8 cellular contexts compared by ENCODE assay signal in the genomic region with DNA sequence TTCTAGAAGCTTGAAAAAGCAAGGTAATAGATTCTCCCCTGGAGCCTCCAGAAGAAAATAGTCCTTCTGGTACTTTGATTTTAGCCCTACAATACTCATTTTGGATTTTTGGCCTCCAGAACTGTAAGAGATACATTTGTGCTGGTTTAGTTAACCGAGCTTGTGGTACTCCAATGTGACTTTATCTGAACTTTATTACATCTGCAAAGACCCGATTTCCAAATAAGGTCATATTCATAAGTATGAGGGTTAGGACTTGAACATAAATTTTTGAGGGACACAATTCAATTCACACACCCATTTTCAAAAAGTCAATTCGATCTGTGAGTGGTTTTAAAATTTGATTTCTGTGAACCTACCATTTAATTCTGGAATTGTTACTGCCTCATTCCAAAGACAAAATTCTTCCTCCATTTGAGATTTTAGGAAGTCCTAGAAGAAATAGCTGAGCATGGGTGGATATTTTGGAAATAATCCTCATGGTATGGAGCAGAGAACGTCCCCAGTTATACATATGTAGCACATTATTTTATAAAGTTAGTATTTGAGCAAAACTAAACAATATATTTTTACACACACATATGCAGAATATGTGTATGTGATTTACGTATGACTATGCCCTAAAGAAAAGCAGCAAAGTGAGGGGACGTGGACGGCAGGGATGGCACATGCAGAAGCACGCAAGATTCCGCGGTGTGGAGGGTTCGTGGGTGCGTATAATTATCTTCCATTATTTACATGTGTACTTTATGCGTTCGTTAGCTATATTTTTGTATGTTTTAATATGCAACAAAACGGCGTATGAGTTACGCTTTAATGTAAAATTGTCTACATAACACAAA. TPM values are rescaled to one million over a fixed set of nuclear protein-coding genes. Genes with fewer than 3 reads are reported as not detected.
DNase-seq lines count a peak whose midpoint lies in the region; ATAC-seq and TF ChIP-seq lines count a peak whose summit lies in the region.

No MANE protein-coding gene starts in this region.

- H3K4me1 ChIP-seq in OCI-LY1 (ENCODE audit: insufficient read depth, low read length, severe bottlenecking) (peaks cover 32% of the 10 kb centered on the region), duodenal mucosa (ENCODE audit: control insufficient read depth in 1 of 2, insufficient read depth in 2 of 2, low read length in 2 of 2) (peaks cover 10 to 11% of the 10 kb centered on the region in 2 donors)

- no peaks in the 10 kb centered on the region for H3F3A ChIP-seq in OCI-LY1 (ENCODE audit: insufficient read depth, low read length)

- H3K4me3 ChIP-seq in OCI-LY1 (ENCODE audit: low read depth, low read length, poor library complexity, severe bottlenecking): peak overlapping the region; percentile 97
- H3K4me3 ChIP-seq in duodenal mucosa (ENCODE audit: low read depth in 1 of 2, low read length in 2 of 2): peak overlapping the region; percentile 95 to 96

- H3K9me3 ChIP-seq in OCI-LY1 (ENCODE audit: low read length): no peaks in the 10 kb centered on the region
- no peaks in the 10 kb centered on the region for H3K9me3 ChIP-seq in duodenal mucosa (ENCODE audit: control insufficient read depth in 1 of 2, low read length in 2 of 2)

- H3K36me3 ChIP-seq in OCI-LY1 (ENCODE audit: insufficient read depth, low read length) (peaks cover 1% of the 10 kb centered on the region; the same call in 1 of the 2 replicates), duodenal mucosa (ENCODE audit: control insufficient read depth in 1 of 2, insufficient read depth in 2 of 2, low read length in 2 of 2) (no peaks in the 10 kb centered on the region)

- peaks cover 23 to 47% of the 10 kb centered on the region in 2 donors for H3K27me3 Mint-ChIP-seq in natural killer cell (ENCODE audit: low read depth in 2 of 2)

- peaks cover 38% of the 10 kb centered on the region for H3K79me2 ChIP-seq in OCI-LY1 (ENCODE audit: insufficient read depth, low read length)

- H3K4me1 Mint-ChIP-seq in natural killer cell: peaks cover 12 to 26% of the 10 kb centered on the region in 2 donors

- H3K36me3 Mint-ChIP-seq in natural killer cell: no peaks in the 10 kb centered on the region

- TF ChIP-seq CTCF in OCI-LY1 (IDR thresholded peaks at IDR 0.05; ENCODE audit: low read length) (no peak), natural killer cell (IDR thresholded peaks at IDR 0.05) (no peak)

- intact Hi-C loops in natural killer cell (cut with micrococcal nuclease): loop anchor here (5.0 kb wide), 1 partner anchor 406 kb away; a partner anchor contains a TSS

- peak overlapping the region; percentile 94 for H3K4me2 ChIP-seq in OCI-LY1 (ENCODE audit: low read length)

- ATAC-seq in natural killer cell (no peak), HG03378 (IDR thresholded peaks at IDR 0.05; ENCODE audit: unreplicated experiment) (no peak)

- DNase-seq in COR-L47 (lab: John Stamatoyannopoulos, UW): peak; percentile 17
- DNase-seq in natural killer cell: no peak
- DNase-seq in NCI-H82 treated with DMSO at 0.1 percent for 48 hours (lab: John Stamatoyannopoulos, UW; ENCODE audit: unreplicated experiment): no peak
- no peak for DNase-seq in stimulated activated CD4-positive, alpha-beta T cell treated with anti-CD3 and anti-CD28 coated beads, Interleukin-12 subunit alpha, Interleukin-12 subunit beta, amount 100 ng/mL, for 4 hours
- DNase-seq in effector CD8-positive, alpha-beta T cell (lab: John Stamatoyannopoulos, UW): no peak

- H3K9me3 Mint-ChIP-seq in natural killer cell: no peaks in the 10 kb centered on the region

- peak overlapping the region; percentile 83 for H3K9ac ChIP-seq in OCI-LY1 (ENCODE audit: low read length)
- peak overlapping the region; percentile 80 to 88 for H3K9ac ChIP-seq in duodenal mucosa (ENCODE audit: low read depth in 1 of 2, low read length in 2 of 2)

- H3K4me3 Mint-ChIP-seq in natural killer cell: peak overlapping the region; percentile 95

- H3K9me2 ChIP-seq in OCI-LY1 (ENCODE audit: low read depth, low read length): no peaks in the 10 kb centered on the region

- no peaks in the 10 kb centered on the region for H4K20me1 ChIP-seq in OCI-LY1 (ENCODE audit: insufficient read depth, low read length)

- H3K27me3 ChIP-seq in OCI-LY1 (ENCODE audit: insufficient read depth, low read length): no peaks in the 10 kb centered on the region
- H3K27me3 ChIP-seq in duodenal mucosa (ENCODE audit: control insufficient read depth in 1 of 2, insufficient read depth in 2 of 2, low read length in 2 of 2): no peaks in the 10 kb centered on the region

- H3K27ac ChIP-seq in OCI-LY1 (ENCODE audit: low read depth, low read length, poor library complexity, severe bottlenecking) (no peak overlapping the region), duodenal mucosa (ENCODE audit: low read depth, low read length) (peak overlapping the region; percentile 48)

- peak overlapping the region; percentile 90 to 91 for H3K27ac Mint-ChIP-seq in natural killer cell

- H2AFZ ChIP-seq in OCI-LY1 (ENCODE audit: low read length): peak overlapping the region; percentile 76

RNA-seq across cellular contexts. Expression of a gene that starts 0.9 kb away (rescaled TPM):
- total RNA-seq in natural killer cell: 10 to 100 TPM; 10.5 to 14.0 (median 12.7) TPM

RNA-seq across cellular contexts. Expression of a gene that starts 44.8 kb away (rescaled TPM):
- total RNA-seq in natural killer cell: 1 to 10 TPM; 1.0 to 1.1 (median 1.1) TPM
